8 cellular contexts compared by ENCODE assay signal in the genomic region with DNA sequence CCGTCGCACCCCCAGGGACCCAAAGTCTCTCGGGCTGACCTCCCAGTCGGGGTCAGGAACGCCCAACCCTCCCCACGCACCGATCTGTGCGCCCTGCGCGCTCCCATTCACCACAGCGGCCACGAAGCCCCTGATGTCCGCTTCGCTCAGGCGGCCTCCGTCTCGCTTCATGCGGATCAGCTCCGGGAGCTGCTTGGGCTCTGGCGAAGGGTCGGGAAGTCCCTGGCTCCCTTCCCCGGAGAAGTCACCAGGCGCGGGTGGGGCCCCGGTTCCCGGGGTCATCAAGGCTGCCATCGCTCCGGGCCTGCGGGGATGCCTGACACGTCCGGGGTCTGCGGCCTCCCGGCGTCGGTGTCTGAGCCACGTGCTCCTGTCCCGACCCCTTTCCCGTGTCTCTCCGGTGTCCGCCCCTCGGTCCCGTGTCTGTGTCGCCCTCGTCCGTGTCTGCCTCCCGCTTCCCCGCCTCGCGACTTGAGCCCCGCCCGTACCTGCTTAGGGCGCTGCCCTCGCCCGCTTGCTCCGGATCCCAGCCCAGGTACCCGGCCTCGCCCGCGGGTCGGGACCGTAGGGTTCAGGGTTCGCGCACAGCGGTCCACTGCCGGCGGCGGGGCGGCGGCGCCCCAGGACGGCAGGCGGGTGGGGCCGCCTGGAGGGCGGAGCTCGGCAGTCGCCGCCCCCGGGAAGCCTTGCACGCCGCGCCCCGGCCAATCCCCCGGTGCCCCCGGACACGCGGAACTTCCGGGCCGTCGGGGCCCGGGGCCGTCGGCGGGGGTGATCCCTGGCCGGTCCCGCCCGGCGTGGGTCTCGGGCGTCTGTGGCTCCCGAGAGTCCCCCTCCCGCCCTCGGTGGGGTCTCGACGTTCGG. TPM values are rescaled to one million over a fixed set of nuclear protein-coding genes. Genes with fewer than 3 reads are reported as not detected.
A peak's percentile ranks its signal among the peaks of the same experiment; 100 is the strongest.
DNase-seq lines count a peak whose midpoint lies in the region; ATAC-seq, FAIRE-seq and TF ChIP-seq lines count a peak whose summit lies in the region.

A gene with protein sequence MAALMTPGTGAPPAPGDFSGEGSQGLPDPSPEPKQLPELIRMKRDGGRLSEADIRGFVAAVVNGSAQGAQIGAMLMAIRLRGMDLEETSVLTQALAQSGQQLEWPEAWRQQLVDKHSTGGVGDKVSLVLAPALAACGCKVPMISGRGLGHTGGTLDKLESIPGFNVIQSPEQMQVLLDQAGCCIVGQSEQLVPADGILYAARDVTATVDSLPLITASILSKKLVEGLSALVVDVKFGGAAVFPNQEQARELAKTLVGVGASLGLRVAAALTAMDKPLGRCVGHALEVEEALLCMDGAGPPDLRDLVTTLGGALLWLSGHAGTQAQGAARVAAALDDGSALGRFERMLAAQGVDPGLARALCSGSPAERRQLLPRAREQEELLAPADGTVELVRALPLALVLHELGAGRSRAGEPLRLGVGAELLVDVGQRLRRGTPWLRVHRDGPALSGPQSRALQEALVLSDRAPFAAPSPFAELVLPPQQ (minus strand): TSS at position 597 of the 864 bp plus-strand sequence. CDS start 303 bp downstream, at position 294.

- H3K18ac ChIP-seq in H1 (ENCODE audit: extremely low read depth, low read length), result no peak within 1 kb of the TSS; the same call in 1 of the 2 replicates

- H3K4me3 ChIP-seq in GM06990 (replicated peaks; ENCODE audit: low read depth, low read length) (peak within 1 kb of the TSS; percentile 90), H1 (ENCODE audit: extremely low read depth in 1 of 4, insufficient read depth in 2 of 4, low read depth in 3 of 4, low read length in 4 of 4) (peak within 1 kb of the TSS; percentile 27 to 68 (median 48)), stomach smooth muscle (ENCODE audit: low read length in 2 of 2) (peak within 1 kb of the TSS; percentile 55 to 68), WERI-Rb-1 (ENCODE audit: low read depth, low read length) (no peak within 1 kb of the TSS)

- H3K9me3 ChIP-seq in H1 (ENCODE audit: insufficient read depth in 2 of 2, low read depth in 1 of 2, low read length in 1 of 2) (no peaks in the 10 kb centered on the region), stomach smooth muscle (ENCODE audit: control insufficient read depth in 2 of 2, low read length in 2 of 2) (no peaks in the 10 kb centered on the region), WERI-Rb-1 (ENCODE audit: severe bottlenecking) (peaks cover 11% of the 10 kb centered on the region)

- H2BK120ac ChIP-seq in H1 (replicated peaks; ENCODE audit: low read depth, low read length), result no peak within 1 kb of the TSS

- no peaks in the 10 kb centered on the region for H3K27me3 Mint-ChIP-seq in activated CD4-positive, alpha-beta T cell treated with anti-CD3 and anti-CD28 coated beads, Interleukin-2, amount 10 ng/mL, durations not matched to agents 7 days and 5 days

- no peak for TF ChIP-seq RAD21 in H1 (IDR thresholded peaks at IDR 0.05 in 1 of 2, conservative IDR thresholded peaks at IDR 0.05 in 1 of 2; ENCODE audit: low read depth in 2 of 2, low read length in 2 of 2)

- peaks cover 49% of the 10 kb centered on the region for H3K4me1 Mint-ChIP-seq in activated CD4-positive, alpha-beta T cell treated with anti-CD3 and anti-CD28 coated beads, Interleukin-2, amount 10 ng/mL, durations not matched to agents 7 days and 5 days

- CTCF ChIA-PET in activated CD4-positive, alpha-beta T cell treated with anti-CD3 and anti-CD28 coated beads, Interleukin-2, amount 10 ng/mL, durations not matched to agents 7 days and 5 days (lab: Charles Lee), result interaction anchor here (0.7 to 5.8 kb wide), 5 partner anchors 15 to 92 kb away, joined by 3 to 74 read pairs (median 4); a partner anchor contains a TSS
- CTCF ChIA-PET in H1 (lab: Charles Lee; ENCODE audit: partially characterized antibody), result interaction anchor here (1.0 to 1.3 kb wide), 2 partner anchors 9 to 76 kb away, joined by 3 read pairs; no protein-coding TSS in a partner anchor

- peak within 1 kb of the TSS; percentile 100 for H3K27ac Mint-ChIP-seq in activated CD4-positive, alpha-beta T cell treated with anti-CD3 and anti-CD28 coated beads, Interleukin-2, amount 10 ng/mL, durations not matched to agents 7 days and 5 days

- H2BK15ac ChIP-seq in H1 (ENCODE audit: low read length), result peak within 1 kb of the TSS; percentile 46; the same call in 1 of the 2 replicates

- H2BK20ac ChIP-seq in H1 (ENCODE audit: low read length), result no peak within 1 kb of the TSS

- no peaks in the 10 kb centered on the region for H3K79me1 ChIP-seq in H1 (ENCODE audit: low read depth, low read length)

- FAIRE-seq in H1 (lab: Jason Lieb, UNC), result no peak

- WGBS in H1 (ENCODE audit: extremely low coverage in 1 of 2, insufficient coverage in 1 of 2, insufficient read length in 1 of 2, insufficient replicate concordance in 2 of 2, low coverage in 1 of 2, low lambda C conversion rate in 2 of 2, missing lambda C conversion rate in 1 of 2), 2 experiments, result 42% methylated on average over 49 of the region's 105 CpGs; no CpG with 5 or more reads in 1 of the 2 experiments

- TF ChIP-seq CTCF in GM06990 (IDR thresholded peaks at IDR 0.05; ENCODE audit: insufficient read depth, low read length, poor library complexity, severe bottlenecking) (no peak), H1 (IDR thresholded peaks at IDR 0.05; ENCODE audit: control extremely low read depth in 1 of 3, insufficient read depth in 1 of 3, low read depth in 1 of 3, low read length in 3 of 3) (no peak), WERI-Rb-1 (IDR thresholded peaks at IDR 0.05; ENCODE audit: low read depth, low read length) (no peak)

- no peak within 1 kb of the TSS for H3K56ac ChIP-seq in H1 (replicated peaks; ENCODE audit: insufficient read length, low read depth, low read length)

- peak; percentile 13 for ATAC-seq in HG03342 (IDR thresholded peaks at IDR 0.05; ENCODE audit: unreplicated experiment)
- ATAC-seq in HG02973 (IDR thresholded peaks at IDR 0.05; ENCODE audit: unreplicated experiment), result no peak

- H3K36me3 Mint-ChIP-seq in activated CD4-positive, alpha-beta T cell treated with anti-CD3 and anti-CD28 coated beads, Interleukin-2, amount 10 ng/mL, durations not matched to agents 7 days and 5 days (ENCODE audit: low read depth), result peaks cover 37% of the 10 kb centered on the region

- no peak within 1 kb of the TSS; the same call in 1 of the 2 replicates for H2BK12ac ChIP-seq in H1 (ENCODE audit: low read depth, low read length)

- no peak within 1 kb of the TSS for H2AFZ ChIP-seq in H1 (ENCODE audit: low read length)

- no peak within 1 kb of the TSS; the same call in 1 of the 2 replicates for H2AK5ac ChIP-seq in H1 (ENCODE audit: low read depth, low read length)

- H3K36me3 ChIP-seq in GM06990 (ENCODE audit: control insufficient read depth, insufficient read depth, low read length) (no peaks in the 10 kb centered on the region), H1 (ENCODE audit: control insufficient read depth in 2 of 4, insufficient read depth in 4 of 4, low read length in 3 of 4) (no peaks in the 10 kb centered on the region), stomach smooth muscle (ENCODE audit: control insufficient read depth in 2 of 2, insufficient read depth in 2 of 2, low read length in 2 of 2) (no peaks in the 10 kb centered on the region), WERI-Rb-1 (peaks cover under 1% of the 10 kb centered on the region; the same call in 1 of the 2 replicates)

- H4K91ac ChIP-seq in H1 (replicated peaks; ENCODE audit: insufficient read length, low read length), result peak within 1 kb of the TSS; percentile 42

- H3K4me3 Mint-ChIP-seq in activated CD4-positive, alpha-beta T cell treated with anti-CD3 and anti-CD28 coated beads, Interleukin-2, amount 10 ng/mL, durations not matched to agents 7 days and 5 days, result peak within 1 kb of the TSS; percentile 96

- H3K9ac ChIP-seq in H1 (replicated peaks in 1 of 4; ENCODE audit: extremely low read depth in 1 of 4, low read depth in 3 of 4, low read length in 3 of 4), result no peak within 1 kb of the TSS
- H3K9ac ChIP-seq in stomach smooth muscle (ENCODE audit: low read length in 2 of 2), result peak within 1 kb of the TSS; percentile 55 to 74

- H3K23me2 ChIP-seq in H1 (ENCODE audit: low read depth, low read length), result peaks cover 32% of the 10 kb centered on the region; the same call in 1 of the 2 replicates

- H3K27me3 ChIP-seq in GM06990 (replicated peaks; ENCODE audit: control insufficient read depth, insufficient read depth, low read length) (no peaks in the 10 kb centered on the region), H1 (replicated peaks in 1 of 4; ENCODE audit: control insufficient read depth in 3 of 4, extremely low read depth in 1 of 4, insufficient read depth in 3 of 4, low read length in 3 of 4) (peaks cover 43 to 70% (median 60%) of the 10 kb centered on the region in 4 experiments), stomach smooth muscle (ENCODE audit: control insufficient read depth in 1 of 2, insufficient read depth in 2 of 2, low read length in 2 of 2) (peaks cover 15 to 58% of the 10 kb centered on the region in 2 donors), WERI-Rb-1 (ENCODE audit: insufficient read depth, low read depth, severe bottlenecking) (no peaks in the 10 kb centered on the region)

- H3K9me3 Mint-ChIP-seq in activated CD4-positive, alpha-beta T cell treated with anti-CD3 and anti-CD28 coated beads, Interleukin-2, amount 10 ng/mL, durations not matched to agents 7 days and 5 days, result no peaks in the 10 kb centered on the region

- H4K20me1 ChIP-seq in H1 (replicated peaks in 1 of 2; ENCODE audit: control insufficient read depth in 1 of 2, insufficient read depth in 2 of 2, low read length in 2 of 2), result peaks cover 5 to 17% of the 10 kb centered on the region in 2 experiments

- H4K5ac ChIP-seq in H1 (ENCODE audit: insufficient read length, low read depth, low read length), result no peak within 1 kb of the TSS

- H2BK5ac ChIP-seq in H1 (ENCODE audit: low read depth, low read length), result no peak within 1 kb of the TSS

- POLR2A ChIA-PET in activated CD4-positive, alpha-beta T cell treated with anti-CD3 and anti-CD28 coated beads, Interleukin-2, amount 10 ng/mL, durations not matched to agents 7 days and 5 days (lab: Charles Lee), result interaction anchor here (0.6 to 1.0 kb wide), 5 partner anchors 10 to 91 kb away, joined by 3 to 10 read pairs (median 3); no protein-coding TSS in a partner anchor
- POLR2A ChIA-PET in H1 (lab: Charles Lee; ENCODE audit: partially characterized antibody), result interaction anchor here (1.4 to 1.5 kb wide), 2 partner anchors 21 to 26 kb away, joined by 3 to 7 read pairs; a partner anchor contains a TSS

- no peak; a peak in 1 of 3 replicates for TF ChIP-seq POLR2A in H1 (IDR thresholded peaks at IDR 0.05; ENCODE audit: control extremely low read depth in 1 of 2, low read depth in 2 of 2, low read length in 2 of 2)

- no peak within 1 kb of the TSS for H3K23ac ChIP-seq in H1 (ENCODE audit: insufficient read length)

- H3K27ac ChIP-seq in H1 (ENCODE audit: low read depth, low read length), result no peak within 1 kb of the TSS
- peak within 1 kb of the TSS; percentile 71 for H3K27ac ChIP-seq in stomach smooth muscle (ENCODE audit: low read length)
- no peak within 1 kb of the TSS for H3K27ac ChIP-seq in WERI-Rb-1

- H4K8ac ChIP-seq in H1 (ENCODE audit: extremely low read depth, insufficient read depth, low read length), result peak within 1 kb of the TSS; percentile 94

- DNase-seq in GM06990 (ENCODE audit: extremely low read depth, insufficient read length), result peak; percentile 89
- DNase-seq in activated CD4-positive, alpha-beta T cell treated with anti-CD3 and anti-CD28 coated beads, Interleukin-2, amount 10 ng/mL, durations not matched to agents 7 days and 5 days, result peak; percentile 78
- DNase-seq in H1 (ENCODE audit: low read depth in 1 of 2, low spot score in 2 of 2), result peak in 1 of 2 experiments; percentile 72
- peak; percentile 71 for DNase-seq in mucosa of gallbladder (ENCODE audit: low spot score)
- no peak for DNase-seq in WERI-Rb-1

- H3K14ac ChIP-seq in H1 (ENCODE audit: insufficient read length), result no peak within 1 kb of the TSS

- no peaks in the 10 kb centered on the region for H3K79me2 ChIP-seq in H1 (ENCODE audit: control insufficient read depth in 1 of 2, insufficient read depth in 2 of 2, low read length in 2 of 2)

- TF ChIP-seq EP300 in H1 (IDR thresholded peaks at IDR 0.05; ENCODE audit: borderline replicate concordance in 1 of 2, low read depth in 2 of 2, low read length in 2 of 2), result no peak

- H3K4ac ChIP-seq in H1 (replicated peaks; ENCODE audit: insufficient read length, low read depth, low read length), result no peak within 1 kb of the TSS

- H3K4me1 ChIP-seq in H1 (replicated peaks in 1 of 4; ENCODE audit: control insufficient read depth in 3 of 4, insufficient read depth in 4 of 4, low read length in 3 of 4) (peaks cover 0 to 26% (median 10%) of the 10 kb centered on the region in 4 experiments; a peak in 5 of 7 replicates), stomach smooth muscle (ENCODE audit: control insufficient read depth, insufficient read depth, low read length) (peaks cover 53% of the 10 kb centered on the region)

- H3K4me2 ChIP-seq in H1 (ENCODE audit: insufficient read depth in 1 of 2, low read depth in 2 of 2, low read length in 2 of 2), result peak within 1 kb of the TSS; percentile 51 to 92

RNA-seq across cellular contexts. Expression of the gene that starts here (rescaled TPM):
- 100 to 1,000 TPM in 1 of 2 experiments, 10 to 100 TPM in 1; 92.2 to 126 TPM for total RNA-seq in activated CD4-positive, alpha-beta T cell treated with anti-CD3 and anti-CD28 coated beads, Interleukin-2, amount 10 ng/mL, durations not matched to agents 7 days and 5 days
- total RNA-seq in H1 (2021; fragmentation: NEBNext Ultra II Directional; extraction: Animal tissue kit (Norgen Biotek cat#: 25700)), result 0.43 and 0.46 TPM in 2 replicates
- polyA plus RNA-seq in H1 (2011; rRNA removed), result 0.48 and 0.83 TPM in 2 replicates
- polyA plus RNA-seq in H1 (2011; cell fraction: cytosol; rRNA removed), result 0.58 TPM
- polyA plus RNA-seq in H1 (2011; cell fraction: nucleus; rRNA removed), result 1.6 TPM
- polyA plus RNA-seq in H1 (2012, experiment 1 of 2), result 0.40 to 0.65 TPM (median 0.51 TPM) in 4 replicates
- 0.16 TPM for polyA plus RNA-seq in H1 (2012, experiment 2 of 2)
- polyA plus RNA-seq in H1 (2013, experiment 1 of 2), result 0.47 TPM
- 0.39 TPM for polyA plus RNA-seq in H1 (2013, experiment 2 of 2)
- 0.28 TPM in 1 of 2 replicates, not detected in the other for polyA minus RNA-seq in H1 (2011; rRNA and poly(A)+ RNA removed)
- not detected for polyA minus RNA-seq in H1 (2011; cell fraction: cytosol; rRNA and poly(A)+ RNA removed)
- 0.90 TPM for polyA minus RNA-seq in H1 (2011; cell fraction: nucleus; rRNA and poly(A)+ RNA removed)
- 34.8 TPM for total RNA-seq in mucosa of gallbladder

Comparison
In these comparisons a context has a peak if more than half of its experiments do, and no peak if none do; other contexts are left out.
1. RNA of the gene that starts here (total RNA-seq): 92.2 to 126 TPM in activated CD4-positive, alpha-beta T cell treated with anti-CD3 and anti-CD28 coated beads, Interleukin-2, amount 10 ng/mL, durations not matched to agents 7 days and 5 days and 34.8 TPM in mucosa of gallbladder (single experiment); 0.43 to 0.46 TPM in H1; every median in the first group is over 10 times any median in the second.
2. H3K9ac ChIP-seq: peak in stomach smooth muscle (2 of 2); none in H1 (0 of 4).